In genomic region chr1:8742022-8742924, GRCh38 we compare ENCODE assay signal across 1 cellular context.
TF ChIP-seq lines count a peak whose summit lies in the region.

No MANE protein-coding gene starts in this region.

TF ChIP-seq in HepG2, 621 proteins besides CTCF, POLR2A, EP300 and RAD21 (continued from another document and continues in another):
- TF ChIP-seq CSRNP1 (CRISPR knock-in tag; IDR thresholded peaks at IDR 0.05) (peak; percentile 66), ZNF614 (CRISPR knock-in tag; IDR thresholded peaks at IDR 0.05; ENCODE audit: borderline replicate concordance) (peak; percentile 93; the same call in 1 of the 2 replicates), GZF1 (CRISPR knock-in tag; IDR thresholded peaks at IDR 0.05) (no peak), NR2C2 (CRISPR knock-in tag; IDR thresholded peaks at IDR 0.05; ENCODE audit: borderline replicate concordance) (peak; percentile 79), ZNF224 (CRISPR knock-in tag; IDR thresholded peaks at IDR 0.05) (no peak), ATF6 (CRISPR knock-in tag; conservative IDR thresholded peaks at IDR 0.05) (peak; percentile 91; the same call in 1 of the 2 replicates), JUN (CRISPR knock-in tag; IDR thresholded peaks at IDR 0.05) (peak; percentile 87), RFX3 (CRISPR knock-in tag; IDR thresholded peaks at IDR 0.05) (peak; percentile 54), ZNF775 (CRISPR knock-in tag; IDR thresholded peaks at IDR 0.05; ENCODE audit: borderline replicate concordance) (peak; percentile 41; the same call in 1 of the 2 replicates), DMAP1 (CRISPR knock-in tag; IDR thresholded peaks at IDR 0.05) (peak; percentile 80; the same call in 1 of the 2 replicates), XRCC5 (optimal IDR thresholded peaks at IDR 0.05; ENCODE audit: low read length) (no peak), MBNL3 (CRISPR knock-in tag; conservative IDR thresholded peaks at IDR 0.05) (0 out of 2 replicates have a peak, but pooled peaks have one; percentile 78), ZNF781 (CRISPR knock-in tag; IDR thresholded peaks at IDR 0.05; ENCODE audit: borderline replicate concordance, not compliant biosample characterization) (no peak), ZNF30 (CRISPR knock-in tag; IDR thresholded peaks at IDR 0.05) (no peak), ATF7-NPFF (CRISPR knock-in tag; IDR thresholded peaks at IDR 0.05; ENCODE audit: low read depth) (0 out of 2 replicates have a peak, but pooled peaks have one; percentile 56), SUZ12 (IDR thresholded peaks at IDR 0.05; ENCODE audit: low read depth, low read length) (no peak), ZNF883 (CRISPR knock-in tag; IDR thresholded peaks at IDR 0.05; ENCODE audit: not compliant biosample characterization) (no peak), HNRNPLL (IDR thresholded peaks at IDR 0.05; ENCODE audit: low read depth, low read length, poor library complexity, severe bottlenecking) (no peak), KLF9 (CRISPR knock-in tag; IDR thresholded peaks at IDR 0.05; ENCODE audit: low read depth) (peak; percentile 87; the same call in 1 of the 2 replicates), CSRNP2 (CRISPR knock-in tag; conservative IDR thresholded peaks at IDR 0.05; ENCODE audit: low read depth) (no peak), ZNF788 (CRISPR knock-in tag; IDR thresholded peaks at IDR 0.05; ENCODE audit: borderline replicate concordance) (no peak), PBX3 (CRISPR knock-in tag; IDR thresholded peaks at IDR 0.05; ENCODE audit: borderline replicate concordance) (no peak), KLF11 (CRISPR knock-in tag; IDR thresholded peaks at IDR 0.05) (peak; percentile 91), ZNF761 (CRISPR knock-in tag; conservative IDR thresholded peaks at IDR 0.05) (no peak), REST (IDR thresholded peaks at IDR 0.05; ENCODE audit: borderline replicate concordance in 1 of 2, low read depth in 1 of 2, low read length in 2 of 2) (peak in 1 of 2 experiments; percentile 81; a peak in 2 of 4 replicates), NR2F1 (CRISPR knock-in tag; IDR thresholded peaks at IDR 0.05) (peak; percentile 88 to 96), ZNF790 (CRISPR knock-in tag; IDR thresholded peaks at IDR 0.05; ENCODE audit: borderline replicate concordance) (no peak), CHD4 (IDR thresholded peaks at IDR 0.05; ENCODE audit: borderline replicate concordance, low read length) (peak; percentile 79; the same call in 1 of the 2 replicates), ZSCAN20 (CRISPR knock-in tag; IDR thresholded peaks at IDR 0.05; ENCODE audit: borderline replicate concordance) (no peak), CENPBD1 (CRISPR knock-in tag; IDR thresholded peaks at IDR 0.05; ENCODE audit: borderline replicate concordance, low read depth) (no peak), MEF2D (CRISPR knock-in tag; IDR thresholded peaks at IDR 0.05) (peak; percentile 95), ZSCAN5A (CRISPR knock-in tag; IDR thresholded peaks at IDR 0.05; ENCODE audit: borderline replicate concordance) (peak; percentile 96; the same call in 1 of the 2 replicates), ZBTB21 (CRISPR knock-in tag; IDR thresholded peaks at IDR 0.05) (peak; percentile 72), SRSF4 (IDR thresholded peaks at IDR 0.05; ENCODE audit: low read depth, low read length, poor library complexity, severe bottlenecking) (no peak), NFE2L1 (CRISPR knock-in tag; IDR thresholded peaks at IDR 0.05; ENCODE audit: borderline replicate concordance) (no peak)
- TF ChIP-seq, protein P1, sequence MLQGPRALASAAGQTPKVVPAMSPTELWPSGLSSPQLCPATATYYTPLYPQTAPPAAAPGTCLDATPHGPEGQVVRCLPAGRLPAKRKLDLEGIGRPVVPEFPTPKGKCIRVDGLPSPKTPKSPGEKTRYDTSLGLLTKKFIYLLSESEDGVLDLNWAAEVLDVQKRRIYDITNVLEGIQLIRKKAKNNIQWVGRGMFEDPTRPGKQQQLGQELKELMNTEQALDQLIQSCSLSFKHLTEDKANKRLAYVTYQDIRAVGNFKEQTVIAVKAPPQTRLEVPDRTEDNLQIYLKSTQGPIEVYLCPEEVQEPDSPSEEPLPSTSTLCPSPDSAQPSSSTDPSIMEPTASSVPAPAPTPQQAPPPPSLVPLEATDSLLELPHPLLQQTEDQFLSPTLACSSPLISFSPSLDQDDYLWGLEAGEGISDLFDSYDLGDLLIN (CRISPR knock-in tag; IDR thresholded peaks at IDR 0.05; ENCODE audit: borderline replicate concordance): no peak
- TF ChIP-seq, protein P2, sequence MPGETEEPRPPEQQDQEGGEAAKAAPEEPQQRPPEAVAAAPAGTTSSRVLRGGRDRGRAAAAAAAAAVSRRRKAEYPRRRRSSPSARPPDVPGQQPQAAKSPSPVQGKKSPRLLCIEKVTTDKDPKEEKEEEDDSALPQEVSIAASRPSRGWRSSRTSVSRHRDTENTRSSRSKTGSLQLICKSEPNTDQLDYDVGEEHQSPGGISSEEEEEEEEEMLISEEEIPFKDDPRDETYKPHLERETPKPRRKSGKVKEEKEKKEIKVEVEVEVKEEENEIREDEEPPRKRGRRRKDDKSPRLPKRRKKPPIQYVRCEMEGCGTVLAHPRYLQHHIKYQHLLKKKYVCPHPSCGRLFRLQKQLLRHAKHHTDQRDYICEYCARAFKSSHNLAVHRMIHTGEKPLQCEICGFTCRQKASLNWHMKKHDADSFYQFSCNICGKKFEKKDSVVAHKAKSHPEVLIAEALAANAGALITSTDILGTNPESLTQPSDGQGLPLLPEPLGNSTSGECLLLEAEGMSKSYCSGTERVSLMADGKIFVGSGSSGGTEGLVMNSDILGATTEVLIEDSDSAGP (CRISPR knock-in tag; IDR thresholded peaks at IDR 0.05; ENCODE audit: borderline replicate concordance): 0 out of 2 replicates have a peak, but pooled peaks have one; percentile 27
- TF ChIP-seq, protein P3, sequence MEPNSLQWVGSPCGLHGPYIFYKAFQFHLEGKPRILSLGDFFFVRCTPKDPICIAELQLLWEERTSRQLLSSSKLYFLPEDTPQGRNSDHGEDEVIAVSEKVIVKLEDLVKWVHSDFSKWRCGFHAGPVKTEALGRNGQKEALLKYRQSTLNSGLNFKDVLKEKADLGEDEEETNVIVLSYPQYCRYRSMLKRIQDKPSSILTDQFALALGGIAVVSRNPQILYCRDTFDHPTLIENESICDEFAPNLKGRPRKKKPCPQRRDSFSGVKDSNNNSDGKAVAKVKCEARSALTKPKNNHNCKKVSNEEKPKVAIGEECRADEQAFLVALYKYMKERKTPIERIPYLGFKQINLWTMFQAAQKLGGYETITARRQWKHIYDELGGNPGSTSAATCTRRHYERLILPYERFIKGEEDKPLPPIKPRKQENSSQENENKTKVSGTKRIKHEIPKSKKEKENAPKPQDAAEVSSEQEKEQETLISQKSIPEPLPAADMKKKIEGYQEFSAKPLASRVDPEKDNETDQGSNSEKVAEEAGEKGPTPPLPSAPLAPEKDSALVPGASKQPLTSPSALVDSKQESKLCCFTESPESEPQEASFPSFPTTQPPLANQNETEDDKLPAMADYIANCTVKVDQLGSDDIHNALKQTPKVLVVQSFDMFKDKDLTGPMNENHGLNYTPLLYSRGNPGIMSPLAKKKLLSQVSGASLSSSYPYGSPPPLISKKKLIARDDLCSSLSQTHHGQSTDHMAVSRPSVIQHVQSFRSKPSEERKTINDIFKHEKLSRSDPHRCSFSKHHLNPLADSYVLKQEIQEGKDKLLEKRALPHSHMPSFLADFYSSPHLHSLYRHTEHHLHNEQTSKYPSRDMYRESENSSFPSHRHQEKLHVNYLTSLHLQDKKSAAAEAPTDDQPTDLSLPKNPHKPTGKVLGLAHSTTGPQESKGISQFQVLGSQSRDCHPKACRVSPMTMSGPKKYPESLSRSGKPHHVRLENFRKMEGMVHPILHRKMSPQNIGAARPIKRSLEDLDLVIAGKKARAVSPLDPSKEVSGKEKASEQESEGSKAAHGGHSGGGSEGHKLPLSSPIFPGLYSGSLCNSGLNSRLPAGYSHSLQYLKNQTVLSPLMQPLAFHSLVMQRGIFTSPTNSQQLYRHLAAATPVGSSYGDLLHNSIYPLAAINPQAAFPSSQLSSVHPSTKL (CRISPR knock-in tag; IDR thresholded peaks at IDR 0.05): peak; percentile 100
- TF ChIP-seq, protein P4, sequence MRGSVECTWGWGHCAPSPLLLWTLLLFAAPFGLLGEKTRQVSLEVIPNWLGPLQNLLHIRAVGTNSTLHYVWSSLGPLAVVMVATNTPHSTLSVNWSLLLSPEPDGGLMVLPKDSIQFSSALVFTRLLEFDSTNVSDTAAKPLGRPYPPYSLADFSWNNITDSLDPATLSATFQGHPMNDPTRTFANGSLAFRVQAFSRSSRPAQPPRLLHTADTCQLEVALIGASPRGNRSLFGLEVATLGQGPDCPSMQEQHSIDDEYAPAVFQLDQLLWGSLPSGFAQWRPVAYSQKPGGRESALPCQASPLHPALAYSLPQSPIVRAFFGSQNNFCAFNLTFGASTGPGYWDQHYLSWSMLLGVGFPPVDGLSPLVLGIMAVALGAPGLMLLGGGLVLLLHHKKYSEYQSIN (CRISPR knock-in tag; IDR thresholded peaks at IDR 0.05; ENCODE audit: borderline replicate concordance): no peak
